ENCODE assay signal across 1 cellular context in genomic region chr6:15364401-15365037, GRCh38.
TF ChIP-seq lines count a peak whose summit lies in the region.

No MANE protein-coding gene starts in this region.

TF ChIP-seq in WTC11, 78 proteins besides CTCF, POLR2A, EP300 and RAD21 (continued from another document):
- TF ChIP-seq ZNF263 (CRISPR knock-in tag; IDR thresholded peaks at IDR 0.05; ENCODE audit: low read depth) (no peak), MXD4 (CRISPR knock-in tag; IDR thresholded peaks at IDR 0.05; ENCODE audit: borderline replicate concordance) (no peak), SMAD4 (CRISPR knock-in tag; IDR thresholded peaks at IDR 0.05) (no peak)
- TF ChIP-seq, protein P1, sequence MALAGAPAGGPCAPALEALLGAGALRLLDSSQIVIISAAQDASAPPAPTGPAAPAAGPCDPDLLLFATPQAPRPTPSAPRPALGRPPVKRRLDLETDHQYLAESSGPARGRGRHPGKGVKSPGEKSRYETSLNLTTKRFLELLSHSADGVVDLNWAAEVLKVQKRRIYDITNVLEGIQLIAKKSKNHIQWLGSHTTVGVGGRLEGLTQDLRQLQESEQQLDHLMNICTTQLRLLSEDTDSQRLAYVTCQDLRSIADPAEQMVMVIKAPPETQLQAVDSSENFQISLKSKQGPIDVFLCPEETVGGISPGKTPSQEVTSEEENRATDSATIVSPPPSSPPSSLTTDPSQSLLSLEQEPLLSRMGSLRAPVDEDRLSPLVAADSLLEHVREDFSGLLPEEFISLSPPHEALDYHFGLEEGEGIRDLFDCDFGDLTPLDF (CRISPR knock-in tag; IDR thresholded peaks at IDR 0.05): no peak
